Comparison of ENCODE assay signal across 9 cellular contexts in the genomic region with DNA sequence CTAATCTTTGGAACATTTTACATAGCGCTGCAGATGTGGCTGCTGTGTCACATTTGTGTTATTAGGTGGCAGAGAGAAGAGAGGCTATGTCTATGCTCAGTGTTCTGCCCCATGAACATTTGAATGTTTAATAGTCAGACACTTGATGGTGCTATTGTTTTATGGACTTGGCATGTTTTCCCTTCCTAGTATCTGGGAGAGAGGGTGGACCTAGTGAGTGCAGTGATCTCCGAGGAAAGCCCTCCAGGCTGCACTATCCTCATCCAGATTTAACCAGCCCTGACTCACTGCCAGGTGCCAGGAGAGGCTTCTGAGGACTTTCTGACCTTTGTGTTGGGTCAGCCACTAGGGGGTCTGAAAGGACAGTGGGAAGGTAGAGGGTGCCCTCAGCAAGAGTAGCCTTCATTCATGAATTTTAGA. TPM values are rescaled to one million over a fixed set of nuclear protein-coding genes. Genes with fewer than 3 reads are reported as not detected.
A peak's percentile ranks its signal among the peaks of the same experiment; 100 is the strongest.
DNase-seq lines count a peak whose midpoint lies in the region; ATAC-seq and TF ChIP-seq lines count a peak whose summit lies in the region.
"Had no signal": no experiment of that assay in that cellular context is flagged by ENCODE, and none has a peak within 500 bp of the region (broad histone marks: within the 10 kb centered on the region; RNA-seq: fewer than 3 reads in every experiment).

No MANE protein-coding gene starts in this region.

- H3K27me3 Mint-ChIP-seq in GM23338 (ENCODE audit: insufficient read depth, low read depth, poor library complexity), result no peaks in the 10 kb centered on the region
- H3K27me3 Mint-ChIP-seq in activated CD4-positive, alpha-beta T cell treated with anti-CD3 and anti-CD28 coated beads, Interleukin-2, amount 10 ng/mL, durations not matched to agents 7 days and 5 days, result no peaks in the 10 kb centered on the region

- peaks cover 9% of the 10 kb centered on the region for H3K4me1 ChIP-seq in DOHH2 (ENCODE audit: control insufficient read depth, low read length)
- no peaks in the 10 kb centered on the region for H3K4me1 ChIP-seq in GM23338 (ENCODE audit: insufficient read depth)
- peaks cover 0 to 6% of the 10 kb centered on the region in 2 donors for H3K4me1 ChIP-seq in left lung

- TF ChIP-seq CTCF in DOHH2 (IDR thresholded peaks at IDR 0.05; ENCODE audit: low read depth, low read length, poor library complexity, severe bottlenecking), result peak; percentile 47
- peak; percentile 35 to 41 for TF ChIP-seq CTCF in GM23338 (conservative IDR thresholded peaks at IDR 0.05; ENCODE audit: low read depth in 2 of 2)
- no peak for TF ChIP-seq CTCF in left lung (IDR thresholded peaks at IDR 0.05)

- H3K36me3 ChIP-seq in DOHH2 (ENCODE audit: control insufficient read depth, low read length) (peaks cover 92% of the 10 kb centered on the region), GM23338 (ENCODE audit: insufficient read depth) (peaks cover 51% of the 10 kb centered on the region), left lung (peaks cover 0 to 99% of the 10 kb centered on the region in 2 donors)

- intact Hi-C loops in left lung (cut with DNase I), result no loop called here

- POLR2A ChIA-PET in activated CD4-positive, alpha-beta T cell treated with anti-CD3 and anti-CD28 coated beads, Interleukin-2, amount 10 ng/mL, durations not matched to agents 7 days and 5 days (lab: Charles Lee), result no interaction called here

- H3K4me3 ChIP-seq in DOHH2 (ENCODE audit: low read length) (no peak overlapping the region), GM23338 (no peak overlapping the region), left lung (no peak overlapping the region)
- H3K4me3 ChIP-seq: thoracic aorta had no signal

- ATAC-seq in GM23338 (peak; percentile 83), SK-N-SH treated with all-trans-retinoic acid at 6 μM for 48 hours (peak; percentile 66), left lung (peak; percentile 35)

- H3K4me2 ChIP-seq in DOHH2 (ENCODE audit: low read length) (no peak overlapping the region), GM23338 (no peak overlapping the region)

- H3K9me2 ChIP-seq in DOHH2 (replicated peaks; ENCODE audit: control insufficient read depth, low read length) (no peaks in the 10 kb centered on the region), GM23338 (ENCODE audit: insufficient read depth) (no peaks in the 10 kb centered on the region)

- H3K27ac ChIP-seq in DOHH2 (ENCODE audit: low read depth, low read length), result no peak overlapping the region
- no peak overlapping the region for H3K27ac ChIP-seq in GM23338 (ENCODE audit: low read depth)
- H3K27ac ChIP-seq in left lung, result no peak overlapping the region
- H3K27ac ChIP-seq: thoracic aorta had no signal

- DNase-seq in GM23338 (ENCODE audit: low spot score) (peak; percentile 37), left lung (no peak), NCI-H146 treated with DMSO at 0.1 percent for 48 hours (lab: John Stamatoyannopoulos, UW; ENCODE audit: unreplicated experiment) (no peak), SKM-1 (lab: John Stamatoyannopoulos, UW; ENCODE audit: unreplicated experiment) (no peak)
- DNase-seq in activated CD4-positive, alpha-beta T cell treated with anti-CD3 and anti-CD28 coated beads, Interleukin-2, amount 10 ng/mL, durations not matched to agents 7 days and 5 days, result no peak
- no peak for DNase-seq in activated CD8-positive, alpha-beta memory T cell treated with anti-CD3 and anti-CD28 coated beads for 24 hours

- H3K9me3 Mint-ChIP-seq in GM23338, result no peaks in the 10 kb centered on the region
- H3K9me3 Mint-ChIP-seq in activated CD4-positive, alpha-beta T cell treated with anti-CD3 and anti-CD28 coated beads, Interleukin-2, amount 10 ng/mL, durations not matched to agents 7 days and 5 days, result no peaks in the 10 kb centered on the region

- H3F3A ChIP-seq in DOHH2 (ENCODE audit: control insufficient read depth, insufficient read depth) (peaks cover 18% of the 10 kb centered on the region), GM23338 (replicated peaks; ENCODE audit: low read depth) (no peaks in the 10 kb centered on the region)

- CTCF ChIA-PET in activated CD4-positive, alpha-beta T cell treated with anti-CD3 and anti-CD28 coated beads, Interleukin-2, amount 10 ng/mL, durations not matched to agents 7 days and 5 days (lab: Charles Lee), result interaction anchor here (1.2 kb wide), 1 partner anchor 24 kb away, joined by 3 read pairs; a partner anchor contains a TSS

- H3K27me3 ChIP-seq in DOHH2 (ENCODE audit: control insufficient read depth, low read length) (no peaks in the 10 kb centered on the region), GM23338 (ENCODE audit: insufficient read depth) (no peaks in the 10 kb centered on the region), left lung (no peaks in the 10 kb centered on the region)

- H2AFZ ChIP-seq in GM23338, result no peak overlapping the region

- H4K20me1 ChIP-seq in DOHH2 (ENCODE audit: control insufficient read depth, insufficient read depth, low read depth, low read length) (no peaks in the 10 kb centered on the region), GM23338 (replicated peaks; ENCODE audit: insufficient read depth) (no peaks in the 10 kb centered on the region)

- peaks cover 61% of the 10 kb centered on the region for H3K36me3 Mint-ChIP-seq in GM23338 (ENCODE audit: low read depth)
- peaks cover 59% of the 10 kb centered on the region for H3K36me3 Mint-ChIP-seq in activated CD4-positive, alpha-beta T cell treated with anti-CD3 and anti-CD28 coated beads, Interleukin-2, amount 10 ng/mL, durations not matched to agents 7 days and 5 days (ENCODE audit: low read depth)

- no peaks in the 10 kb centered on the region for H3K4me1 Mint-ChIP-seq in GM23338
- peaks cover 23% of the 10 kb centered on the region for H3K4me1 Mint-ChIP-seq in activated CD4-positive, alpha-beta T cell treated with anti-CD3 and anti-CD28 coated beads, Interleukin-2, amount 10 ng/mL, durations not matched to agents 7 days and 5 days

- H3K9me3 ChIP-seq in DOHH2 (ENCODE audit: control insufficient read depth, insufficient read depth, low read length), result no peaks in the 10 kb centered on the region
- no peaks in the 10 kb centered on the region for H3K9me3 ChIP-seq in left lung
- H3K9me3 ChIP-seq: thoracic aorta had no signal

- H3K4me3 Mint-ChIP-seq in GM23338, result no peak overlapping the region
- no peak overlapping the region for H3K4me3 Mint-ChIP-seq in activated CD4-positive, alpha-beta T cell treated with anti-CD3 and anti-CD28 coated beads, Interleukin-2, amount 10 ng/mL, durations not matched to agents 7 days and 5 days

- H3K79me2 ChIP-seq in DOHH2 (ENCODE audit: control insufficient read depth, low read length), result 0 out of 2 replicates have a peak, but pooled peaks cover 2% of the 10 kb centered on the region
- H3K79me2 ChIP-seq in GM23338 (replicated peaks; ENCODE audit: insufficient read depth), result no peaks in the 10 kb centered on the region

- H3K27ac Mint-ChIP-seq in GM23338, result no peak overlapping the region
- H3K27ac Mint-ChIP-seq in activated CD4-positive, alpha-beta T cell treated with anti-CD3 and anti-CD28 coated beads, Interleukin-2, amount 10 ng/mL, durations not matched to agents 7 days and 5 days, result no peak overlapping the region

TF ChIP-seq in GM23338, 12 proteins besides CTCF, POLR2A, EP300 and RAD21:
- TF ChIP-seq NANOG (IDR thresholded peaks at IDR 0.05; ENCODE audit: borderline replicate concordance), result no peak
- no peak for TF ChIP-seq STAT1 (IDR thresholded peaks at IDR 0.05; ENCODE audit: unreplicated experiment)

TF ChIP-seq in SK-N-SH treated with all-trans-retinoic acid at 6 μM for 48 hours, 23 proteins besides CTCF, POLR2A, EP300 and RAD21 (continues in another document):
- TF ChIP-seq, protein P1, sequence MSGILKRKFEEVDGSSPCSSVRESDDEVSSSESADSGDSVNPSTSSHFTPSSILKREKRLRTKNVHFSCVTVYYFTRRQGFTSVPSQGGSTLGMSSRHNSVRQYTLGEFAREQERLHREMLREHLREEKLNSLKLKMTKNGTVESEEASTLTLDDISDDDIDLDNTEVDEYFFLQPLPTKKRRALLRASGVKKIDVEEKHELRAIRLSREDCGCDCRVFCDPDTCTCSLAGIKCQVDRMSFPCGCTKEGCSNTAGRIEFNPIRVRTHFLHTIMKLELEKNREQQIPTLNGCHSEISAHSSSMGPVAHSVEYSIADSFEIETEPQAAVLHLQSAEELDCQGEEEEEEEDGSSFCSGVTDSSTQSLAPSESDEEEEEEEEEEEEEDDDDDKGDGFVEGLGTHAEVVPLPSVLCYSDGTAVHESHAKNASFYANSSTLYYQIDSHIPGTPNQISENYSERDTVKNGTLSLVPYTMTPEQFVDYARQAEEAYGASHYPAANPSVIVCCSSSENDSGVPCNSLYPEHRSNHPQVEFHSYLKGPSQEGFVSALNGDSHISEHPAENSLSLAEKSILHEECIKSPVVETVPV (CRISPR knock-in tag; IDR thresholded peaks at IDR 0.05), result no peak
- TF ChIP-seq BACH2 (CRISPR knock-in tag; IDR thresholded peaks at IDR 0.05; ENCODE audit: borderline replicate concordance), result no peak
- TF ChIP-seq ESRRG (CRISPR knock-in tag; IDR thresholded peaks at IDR 0.05), result no peak
- no peak for TF ChIP-seq ZC3H10 (CRISPR knock-in tag; IDR thresholded peaks at IDR 0.05)

RNA-seq across cellular contexts. Expression of a gene that starts 24.3 kb away (rescaled TPM):
- total RNA-seq in GM23338 (2014; rRNA removed; shearing (Covaris generic)), result 30.3 and 45.9 TPM in 2 replicates
- polyA plus RNA-seq in GM23338 (2016; fragmentation: Nextera tagmentation; extraction: Ambion mirVana), result 31.1 and 46.2 TPM in 2 replicates
- total RNA-seq in left lung, result 10 to 100 TPM; 40.7 to 50.7 TPM
- total RNA-seq in activated CD4-positive, alpha-beta T cell treated with anti-CD3 and anti-CD28 coated beads, Interleukin-2, amount 10 ng/mL, durations not matched to agents 7 days and 5 days, result 10 to 100 TPM; 55.8 to 66.7 TPM

RNA-seq across cellular contexts. Expression of a gene that starts 24.8 kb away (rescaled TPM):
- total RNA-seq in GM23338 (2014; rRNA removed; shearing (Covaris generic)), result 4.7 and 6.3 TPM in 2 replicates
- 10.8 and 16.5 TPM in 2 replicates for polyA plus RNA-seq in GM23338 (2016; fragmentation: Nextera tagmentation; extraction: Ambion mirVana)
- total RNA-seq in left lung, result 1 to 10 TPM; 5.2 to 5.9 TPM
- total RNA-seq in activated CD4-positive, alpha-beta T cell treated with anti-CD3 and anti-CD28 coated beads, Interleukin-2, amount 10 ng/mL, durations not matched to agents 7 days and 5 days, result 1 to 10 TPM; 6.1 to 7.1 TPM

RNA-seq across cellular contexts. Expression of a gene that starts 46.5 kb away (rescaled TPM):
- 14.1 and 21.0 TPM in 2 replicates for total RNA-seq in GM23338 (2014; rRNA removed; shearing (Covaris generic))
- polyA plus RNA-seq in GM23338 (2016; fragmentation: Nextera tagmentation; extraction: Ambion mirVana), result 6.5 and 7.9 TPM in 2 replicates
- total RNA-seq in left lung, result 10 to 100 TPM; 33.4 to 35.0 TPM
- total RNA-seq in activated CD4-positive, alpha-beta T cell treated with anti-CD3 and anti-CD28 coated beads, Interleukin-2, amount 10 ng/mL, durations not matched to agents 7 days and 5 days, result 10 to 100 TPM; 22.4 to 22.7 TPM

Comparison
In these comparisons a context has a peak if more than half of its experiments do, and no peak if none do; other contexts are left out.
1. CTCF ChIP-seq: peak in DOHH2 (single experiment) and GM23338 (2 of 2); none in left lung (0 of 2).
2. Peak in every context shown above with its lines, with median percentiles within 50 percentile points of each other: ATAC-seq.